2 cellular contexts compared by ENCODE assay signal in genomic region chr11:5383576-5383975, GRCh38.
TF ChIP-seq lines count a peak whose summit lies in the region.

A gene with protein sequence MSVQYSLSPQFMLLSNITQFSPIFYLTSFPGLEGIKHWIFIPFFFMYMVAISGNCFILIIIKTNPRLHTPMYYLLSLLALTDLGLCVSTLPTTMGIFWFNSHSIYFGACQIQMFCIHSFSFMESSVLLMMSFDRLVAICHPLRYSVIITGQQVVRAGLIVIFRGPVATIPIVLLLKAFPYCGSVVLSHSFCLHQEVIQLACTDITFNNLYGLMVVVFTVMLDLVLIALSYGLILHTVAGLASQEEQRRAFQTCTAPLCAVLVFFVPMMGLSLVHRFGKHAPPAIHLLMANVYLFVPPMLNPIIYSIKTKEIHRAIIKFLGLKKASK (plus strand): TSS chr11:5383812. CDS start chr11:5389399, 5,587 bp downstream.

TF ChIP-seq in HCT116, 20 proteins besides CTCF, POLR2A, EP300 and RAD21:
- TF ChIP-seq CBX3 (IDR thresholded peaks at IDR 0.05; ENCODE audit: low read depth) (no peak), SP1 (IDR thresholded peaks at IDR 0.05; ENCODE audit: low read depth) (no peak), JUND (IDR thresholded peaks at IDR 0.05) (no peak), SIN3A (IDR thresholded peaks at IDR 0.05; ENCODE audit: low read depth) (no peak), ZFX (IDR thresholded peaks at IDR 0.05) (no peak), ELF1 (IDR thresholded peaks at IDR 0.05; ENCODE audit: borderline replicate concordance, low read depth) (no peak), FOSL1 (IDR thresholded peaks at IDR 0.05; ENCODE audit: low read depth) (no peak), SRF (IDR thresholded peaks at IDR 0.05; ENCODE audit: low read depth) (no peak), TCF7L2 (IDR thresholded peaks at IDR 0.05; ENCODE audit: borderline replicate concordance, extremely low read depth, insufficient read depth, insufficient read length) (no peak), CEBPB (IDR thresholded peaks at IDR 0.05; ENCODE audit: low read depth) (no peak), MAX (IDR thresholded peaks at IDR 0.05) (no peak), EGR1 (IDR thresholded peaks at IDR 0.05; ENCODE audit: low read depth) (no peak), POLR2AphosphoS5 (IDR thresholded peaks at IDR 0.05; ENCODE audit: low read depth, low read length) (no peak)
- TF ChIP-seq, protein P1, sequence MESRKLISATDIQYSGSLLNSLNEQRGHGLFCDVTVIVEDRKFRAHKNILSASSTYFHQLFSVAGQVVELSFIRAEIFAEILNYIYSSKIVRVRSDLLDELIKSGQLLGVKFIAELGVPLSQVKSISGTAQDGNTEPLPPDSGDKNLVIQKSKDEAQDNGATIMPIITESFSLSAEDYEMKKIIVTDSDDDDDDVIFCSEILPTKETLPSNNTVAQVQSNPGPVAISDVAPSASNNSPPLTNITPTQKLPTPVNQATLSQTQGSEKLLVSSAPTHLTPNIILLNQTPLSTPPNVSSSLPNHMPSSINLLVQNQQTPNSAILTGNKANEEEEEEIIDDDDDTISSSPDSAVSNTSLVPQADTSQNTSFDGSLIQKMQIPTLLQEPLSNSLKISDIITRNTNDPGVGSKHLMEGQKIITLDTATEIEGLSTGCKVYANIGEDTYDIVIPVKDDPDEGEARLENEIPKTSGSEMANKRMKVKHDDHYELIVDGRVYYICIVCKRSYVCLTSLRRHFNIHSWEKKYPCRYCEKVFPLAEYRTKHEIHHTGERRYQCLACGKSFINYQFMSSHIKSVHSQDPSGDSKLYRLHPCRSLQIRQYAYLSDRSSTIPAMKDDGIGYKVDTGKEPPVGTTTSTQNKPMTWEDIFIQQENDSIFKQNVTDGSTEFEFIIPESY (IDR thresholded peaks at IDR 0.05; ENCODE audit: extremely low read depth, insufficient replicate concordance, low read length) = no peak
- TF ChIP-seq, protein P2, sequence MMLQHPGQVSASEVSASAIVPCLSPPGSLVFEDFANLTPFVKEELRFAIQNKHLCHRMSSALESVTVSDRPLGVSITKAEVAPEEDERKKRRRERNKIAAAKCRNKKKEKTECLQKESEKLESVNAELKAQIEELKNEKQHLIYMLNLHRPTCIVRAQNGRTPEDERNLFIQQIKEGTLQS (IDR thresholded peaks at IDR 0.05) = no peak

TF ChIP-seq in H1, 55 proteins besides CTCF, POLR2A, EP300 and RAD21:
- TF ChIP-seq NANOG (IDR thresholded peaks at IDR 0.05; ENCODE audit: insufficient read depth, low read depth, low read length, poor library complexity, severe bottlenecking) (no peak), POLR2AphosphoS5 (IDR thresholded peaks at IDR 0.05; ENCODE audit: low read depth, low read length) (no peak), NRF1 (IDR thresholded peaks at IDR 0.05; ENCODE audit: low read depth, low read length) (no peak), TEAD4 (IDR thresholded peaks at IDR 0.05; ENCODE audit: low read depth, low read length) (no peak), TAF1 (IDR thresholded peaks at IDR 0.05; ENCODE audit: low read depth, low read length) (no peak), E2F6 (IDR thresholded peaks at IDR 0.05) (no peak), CBX5 (IDR thresholded peaks at IDR 0.05; ENCODE audit: low read depth, low read length) (no peak), KDM4A (IDR thresholded peaks at IDR 0.05; ENCODE audit: low read depth, low read length, severe bottlenecking) (no peak), CHD2 (IDR thresholded peaks at IDR 0.05; ENCODE audit: low read length) (no peak), RFX5 (IDR thresholded peaks at IDR 0.05; ENCODE audit: borderline replicate concordance, low read depth, low read length) (no peak), ATF2 (IDR thresholded peaks at IDR 0.05; ENCODE audit: low read length) (no peak), JUN (IDR thresholded peaks at IDR 0.05; ENCODE audit: low read depth, low read length) (no peak), HDAC6 (IDR thresholded peaks at IDR 0.05; ENCODE audit: low read depth, low read length) (no peak), SRF (IDR thresholded peaks at IDR 0.05; ENCODE audit: low read depth, low read length) (no peak), SP4 (IDR thresholded peaks at IDR 0.05; ENCODE audit: low read length) (no peak)
- TF ChIP-seq, protein P3, sequence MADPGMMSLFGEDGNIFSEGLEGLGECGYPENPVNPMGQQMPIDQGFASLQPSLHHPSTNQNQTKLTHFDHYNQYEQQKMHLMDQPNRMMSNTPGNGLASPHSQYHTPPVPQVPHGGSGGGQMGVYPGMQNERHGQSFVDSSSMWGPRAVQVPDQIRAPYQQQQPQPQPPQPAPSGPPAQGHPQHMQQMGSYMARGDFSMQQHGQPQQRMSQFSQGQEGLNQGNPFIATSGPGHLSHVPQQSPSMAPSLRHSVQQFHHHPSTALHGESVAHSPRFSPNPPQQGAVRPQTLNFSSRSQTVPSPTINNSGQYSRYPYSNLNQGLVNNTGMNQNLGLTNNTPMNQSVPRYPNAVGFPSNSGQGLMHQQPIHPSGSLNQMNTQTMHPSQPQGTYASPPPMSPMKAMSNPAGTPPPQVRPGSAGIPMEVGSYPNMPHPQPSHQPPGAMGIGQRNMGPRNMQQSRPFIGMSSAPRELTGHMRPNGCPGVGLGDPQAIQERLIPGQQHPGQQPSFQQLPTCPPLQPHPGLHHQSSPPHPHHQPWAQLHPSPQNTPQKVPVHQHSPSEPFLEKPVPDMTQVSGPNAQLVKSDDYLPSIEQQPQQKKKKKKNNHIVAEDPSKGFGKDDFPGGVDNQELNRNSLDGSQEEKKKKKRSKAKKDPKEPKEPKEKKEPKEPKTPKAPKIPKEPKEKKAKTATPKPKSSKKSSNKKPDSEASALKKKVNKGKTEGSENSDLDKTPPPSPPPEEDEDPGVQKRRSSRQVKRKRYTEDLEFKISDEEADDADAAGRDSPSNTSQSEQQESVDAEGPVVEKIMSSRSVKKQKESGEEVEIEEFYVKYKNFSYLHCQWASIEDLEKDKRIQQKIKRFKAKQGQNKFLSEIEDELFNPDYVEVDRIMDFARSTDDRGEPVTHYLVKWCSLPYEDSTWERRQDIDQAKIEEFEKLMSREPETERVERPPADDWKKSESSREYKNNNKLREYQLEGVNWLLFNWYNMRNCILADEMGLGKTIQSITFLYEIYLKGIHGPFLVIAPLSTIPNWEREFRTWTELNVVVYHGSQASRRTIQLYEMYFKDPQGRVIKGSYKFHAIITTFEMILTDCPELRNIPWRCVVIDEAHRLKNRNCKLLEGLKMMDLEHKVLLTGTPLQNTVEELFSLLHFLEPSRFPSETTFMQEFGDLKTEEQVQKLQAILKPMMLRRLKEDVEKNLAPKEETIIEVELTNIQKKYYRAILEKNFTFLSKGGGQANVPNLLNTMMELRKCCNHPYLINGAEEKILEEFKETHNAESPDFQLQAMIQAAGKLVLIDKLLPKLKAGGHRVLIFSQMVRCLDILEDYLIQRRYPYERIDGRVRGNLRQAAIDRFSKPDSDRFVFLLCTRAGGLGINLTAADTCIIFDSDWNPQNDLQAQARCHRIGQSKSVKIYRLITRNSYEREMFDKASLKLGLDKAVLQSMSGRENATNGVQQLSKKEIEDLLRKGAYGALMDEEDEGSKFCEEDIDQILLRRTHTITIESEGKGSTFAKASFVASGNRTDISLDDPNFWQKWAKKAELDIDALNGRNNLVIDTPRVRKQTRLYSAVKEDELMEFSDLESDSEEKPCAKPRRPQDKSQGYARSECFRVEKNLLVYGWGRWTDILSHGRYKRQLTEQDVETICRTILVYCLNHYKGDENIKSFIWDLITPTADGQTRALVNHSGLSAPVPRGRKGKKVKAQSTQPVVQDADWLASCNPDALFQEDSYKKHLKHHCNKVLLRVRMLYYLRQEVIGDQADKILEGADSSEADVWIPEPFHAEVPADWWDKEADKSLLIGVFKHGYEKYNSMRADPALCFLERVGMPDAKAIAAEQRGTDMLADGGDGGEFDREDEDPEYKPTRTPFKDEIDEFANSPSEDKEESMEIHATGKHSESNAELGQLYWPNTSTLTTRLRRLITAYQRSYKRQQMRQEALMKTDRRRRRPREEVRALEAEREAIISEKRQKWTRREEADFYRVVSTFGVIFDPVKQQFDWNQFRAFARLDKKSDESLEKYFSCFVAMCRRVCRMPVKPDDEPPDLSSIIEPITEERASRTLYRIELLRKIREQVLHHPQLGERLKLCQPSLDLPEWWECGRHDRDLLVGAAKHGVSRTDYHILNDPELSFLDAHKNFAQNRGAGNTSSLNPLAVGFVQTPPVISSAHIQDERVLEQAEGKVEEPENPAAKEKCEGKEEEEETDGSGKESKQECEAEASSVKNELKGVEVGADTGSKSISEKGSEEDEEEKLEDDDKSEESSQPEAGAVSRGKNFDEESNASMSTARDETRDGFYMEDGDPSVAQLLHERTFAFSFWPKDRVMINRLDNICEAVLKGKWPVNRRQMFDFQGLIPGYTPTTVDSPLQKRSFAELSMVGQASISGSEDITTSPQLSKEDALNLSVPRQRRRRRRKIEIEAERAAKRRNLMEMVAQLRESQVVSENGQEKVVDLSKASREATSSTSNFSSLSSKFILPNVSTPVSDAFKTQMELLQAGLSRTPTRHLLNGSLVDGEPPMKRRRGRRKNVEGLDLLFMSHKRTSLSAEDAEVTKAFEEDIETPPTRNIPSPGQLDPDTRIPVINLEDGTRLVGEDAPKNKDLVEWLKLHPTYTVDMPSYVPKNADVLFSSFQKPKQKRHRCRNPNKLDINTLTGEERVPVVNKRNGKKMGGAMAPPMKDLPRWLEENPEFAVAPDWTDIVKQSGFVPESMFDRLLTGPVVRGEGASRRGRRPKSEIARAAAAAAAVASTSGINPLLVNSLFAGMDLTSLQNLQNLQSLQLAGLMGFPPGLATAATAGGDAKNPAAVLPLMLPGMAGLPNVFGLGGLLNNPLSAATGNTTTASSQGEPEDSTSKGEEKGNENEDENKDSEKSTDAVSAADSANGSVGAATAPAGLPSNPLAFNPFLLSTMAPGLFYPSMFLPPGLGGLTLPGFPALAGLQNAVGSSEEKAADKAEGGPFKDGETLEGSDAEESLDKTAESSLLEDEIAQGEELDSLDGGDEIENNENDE (IDR thresholded peaks at IDR 0.05; ENCODE audit: insufficient replicate concordance, low read length) = no peak
- TF ChIP-seq, protein P2 (IDR thresholded peaks at IDR 0.05; ENCODE audit: insufficient read depth, low read depth, low read length) = no peak
